ENCODE assay signal across 30 cellular contexts in the genomic region with DNA sequence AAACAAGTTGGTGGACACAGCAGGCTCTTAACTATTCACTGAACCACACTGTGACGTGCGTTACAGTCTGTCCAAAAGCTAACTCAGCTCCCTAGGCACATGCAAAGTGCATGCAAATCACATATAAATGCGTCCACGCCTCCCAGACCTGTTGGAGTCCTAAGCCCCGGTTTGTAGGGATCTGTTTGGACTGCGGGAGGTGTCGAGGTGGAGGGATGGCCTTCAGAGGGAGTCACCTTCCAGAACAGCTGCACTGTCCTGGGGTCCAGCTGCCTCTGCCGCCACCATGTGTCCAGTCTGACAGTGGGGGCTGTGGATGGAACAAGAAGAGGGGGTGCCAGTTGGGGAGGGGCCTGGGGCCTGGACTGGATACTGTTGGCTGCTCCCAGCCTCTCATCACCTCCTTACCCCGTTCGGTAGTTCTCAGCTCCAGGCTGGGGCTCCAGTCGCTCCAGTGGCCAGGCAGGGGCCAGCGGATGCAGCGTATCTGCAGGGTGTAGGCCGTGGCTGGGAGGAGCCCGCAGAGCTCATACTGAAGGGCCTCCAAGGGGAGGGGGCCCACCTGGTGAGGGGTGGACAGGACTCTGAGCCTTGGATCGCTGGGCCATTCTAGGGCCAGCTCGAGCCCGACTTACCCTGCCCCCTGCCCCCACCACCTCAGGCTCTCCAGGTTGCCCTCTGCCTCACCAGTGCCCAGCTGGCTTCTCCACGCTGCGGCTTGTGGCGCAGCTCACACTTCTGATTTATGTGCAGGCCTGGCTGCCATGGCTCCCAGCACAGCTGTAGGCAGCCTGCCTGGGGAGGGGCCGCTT. TPM values are rescaled to one million over a fixed set of nuclear protein-coding genes. Genes with fewer than 3 reads are reported as not detected.
A peak's percentile ranks its signal among the peaks of the same experiment; 100 is the strongest.
DNase-seq lines count a peak whose midpoint lies in the region; ATAC-seq, FAIRE-seq and TF ChIP-seq lines count a peak whose summit lies in the region.
"Had no signal": no experiment of that assay in that cellular context is flagged by ENCODE, and none has a peak within 500 bp of the region (broad histone marks: within the 10 kb centered on the region; RNA-seq: fewer than 3 reads in every experiment).

No MANE protein-coding gene starts in this region.

- no peak for TF ChIP-seq RAD21 in A549 (conservative IDR thresholded peaks at IDR 0.05 in 1 of 2, IDR thresholded peaks at IDR 0.05 in 1 of 2)

- H4K20me1 ChIP-seq in Karpas-422 (ENCODE audit: insufficient read depth, low read depth, low read length): no peaks in the 10 kb centered on the region

- no peaks in the 10 kb centered on the region for H3K36me3 Mint-ChIP-seq in WTC11
- H3K36me3 Mint-ChIP-seq in activated T-helper 2 cell treated with anti-CD3 and anti-CD28 coated beads, Interferon-gamma antibody, Interleukin-2, Interleukin-4, amounts not matched to agents 10 μg/mL and 5 μg/mL and 100 μg/mL, durations not matched to agents 14 hours and 24 hours and 36 hours (ENCODE audit: low read depth): no peaks in the 10 kb centered on the region
- H3K36me3 Mint-ChIP-seq: activated CD4-positive, alpha-beta memory T cell treated with anti-CD3 and anti-CD28 coated beads for 36 hours; activated naive CD8-positive, alpha-beta T cell treated with anti-CD3 and anti-CD28 coated beads for 36 hours had no signal

- H3K27ac ChIP-seq in A549: no peak overlapping the region
- H3K27ac ChIP-seq in Karpas-422 (ENCODE audit: low read length): no peak overlapping the region
- no peak overlapping the region for H3K27ac ChIP-seq in A673 (ENCODE audit: low read depth, low read length, poor library complexity, severe bottlenecking)
- H3K27ac ChIP-seq: heart left ventricle, ovary had no signal

- TF ChIP-seq CTCF in A549 (IDR thresholded peaks at IDR 0.05): no peak
- no peak for TF ChIP-seq CTCF in WTC11 (IDR thresholded peaks at IDR 0.05)
- TF ChIP-seq CTCF in A673 (conservative IDR thresholded peaks at IDR 0.05; ENCODE audit: low read depth, low read length): no peak

- intact Hi-C loops in activated T-helper 2 cell treated with anti-CD3 and anti-CD28 coated beads, Interferon-gamma antibody, Interleukin-2, Interleukin-4, amounts not matched to agents 10 μg/mL and 5 μg/mL and 100 μg/mL, durations not matched to agents 14 hours and 24 hours and 36 hours (cut with micrococcal nuclease): no loop called here
- intact Hi-C loops in A673 (cut with micrococcal nuclease; ENCODE audit: unreplicated experiment): no loop called here

- H3K79me2 ChIP-seq in Karpas-422 (ENCODE audit: low read length): no peaks in the 10 kb centered on the region

- BruUV-seq in A673 (replicated peaks; lab: Mats Ljungman, UMichigan): no TSS peak

- H3K4me1 ChIP-seq in A549 (no peaks in the 10 kb centered on the region), Karpas-422 (ENCODE audit: low read length) (peaks cover 8% of the 10 kb centered on the region), A673 (ENCODE audit: insufficient read depth, low read length, poor library complexity, severe bottlenecking) (no peaks in the 10 kb centered on the region)
- H3K4me1 ChIP-seq: heart left ventricle had no signal

- CTCF ChIA-PET in A549 (lab: Yijun Ruan, JAX): no interaction called here
- CTCF ChIA-PET in WTC11 (lab: Charles Lee): interaction anchor here (1.5 to 1.9 kb wide), 2 partner anchors 22 to 44 kb away, joined by 6 to 9 read pairs; partner anchors contain the start of gene OSCP1
- CTCF ChIA-PET in A673 (lab: Charles Lee): no interaction called here

- H3K27ac Mint-ChIP-seq in WTC11: no peak overlapping the region
- H3K27ac Mint-ChIP-seq in activated T-helper 2 cell treated with anti-CD3 and anti-CD28 coated beads, Interferon-gamma antibody, Interleukin-2, Interleukin-4, amounts not matched to agents 10 μg/mL and 5 μg/mL and 100 μg/mL, durations not matched to agents 14 hours and 24 hours and 36 hours: no peak overlapping the region
- H3K27ac Mint-ChIP-seq: activated CD4-positive, alpha-beta memory T cell treated with anti-CD3 and anti-CD28 coated beads for 36 hours; activated naive CD8-positive, alpha-beta T cell treated with anti-CD3 and anti-CD28 coated beads for 36 hours; activated T-helper 17 cell treated with anti-CD3 and anti-CD28 coated beads, Interleukin-2, amount 50 U/mL, for 72 hours had no signal

- no peak overlapping the region for H2AFZ ChIP-seq in Karpas-422 (ENCODE audit: low read length)

- no peak overlapping the region for H3K9ac ChIP-seq in Karpas-422 (ENCODE audit: low read length)

- H3K4me2 ChIP-seq in A549: no peak overlapping the region
- H3K4me2 ChIP-seq in Karpas-422 (ENCODE audit: low read depth, low read length, poor library complexity, severe bottlenecking): peak overlapping the region; percentile 18

- no peaks in the 10 kb centered on the region; the same call in 1 of the 2 replicates for H3K4me1 Mint-ChIP-seq in WTC11
- H3K4me1 Mint-ChIP-seq in activated T-helper 2 cell treated with anti-CD3 and anti-CD28 coated beads, Interferon-gamma antibody, Interleukin-2, Interleukin-4, amounts not matched to agents 10 μg/mL and 5 μg/mL and 100 μg/mL, durations not matched to agents 14 hours and 24 hours and 36 hours (ENCODE audit: low read depth): peaks cover 5% of the 10 kb centered on the region
- H3K4me1 Mint-ChIP-seq: activated naive CD8-positive, alpha-beta T cell treated with anti-CD3 and anti-CD28 coated beads for 36 hours; activated T-helper 17 cell treated with anti-CD3 and anti-CD28 coated beads, Interleukin-2, amount 50 U/mL, for 72 hours had no signal

- H3K36me3 ChIP-seq in Karpas-422 (ENCODE audit: insufficient read depth, low read length) (no peaks in the 10 kb centered on the region), A673 (ENCODE audit: insufficient read depth, low read length, poor library complexity, severe bottlenecking) (no peaks in the 10 kb centered on the region)
- H3K36me3 ChIP-seq: heart left ventricle, ovary had no signal

- H3K9me3 Mint-ChIP-seq in WTC11: no peaks in the 10 kb centered on the region
- no peaks in the 10 kb centered on the region for H3K9me3 Mint-ChIP-seq in activated T-helper 2 cell treated with anti-CD3 and anti-CD28 coated beads, Interferon-gamma antibody, Interleukin-2, Interleukin-4, amounts not matched to agents 10 μg/mL and 5 μg/mL and 100 μg/mL, durations not matched to agents 14 hours and 24 hours and 36 hours
- H3K9me3 Mint-ChIP-seq: activated CD4-positive, alpha-beta memory T cell treated with anti-CD3 and anti-CD28 coated beads for 36 hours; activated naive CD8-positive, alpha-beta T cell treated with anti-CD3 and anti-CD28 coated beads for 36 hours; activated T-helper 17 cell treated with anti-CD3 and anti-CD28 coated beads, Interleukin-2, amount 50 U/mL, for 72 hours had no signal

- no peak for TF ChIP-seq POLR2A in A549 (IDR thresholded peaks at IDR 0.05; ENCODE audit: low read length)

- H3K4me3 Mint-ChIP-seq in WTC11: no peak overlapping the region
- H3K4me3 Mint-ChIP-seq in activated T-helper 2 cell treated with anti-CD3 and anti-CD28 coated beads, Interferon-gamma antibody, Interleukin-2, Interleukin-4, amounts not matched to agents 10 μg/mL and 5 μg/mL and 100 μg/mL, durations not matched to agents 14 hours and 24 hours and 36 hours (ENCODE audit: low read depth): no peak overlapping the region
- H3K4me3 Mint-ChIP-seq: activated CD4-positive, alpha-beta memory T cell treated with anti-CD3 and anti-CD28 coated beads for 36 hours; activated naive CD8-positive, alpha-beta T cell treated with anti-CD3 and anti-CD28 coated beads for 36 hours; activated T-helper 17 cell treated with anti-CD3 and anti-CD28 coated beads, Interleukin-2, amount 50 U/mL, for 72 hours had no signal

- no peaks in the 10 kb centered on the region for H3K9me2 ChIP-seq in Karpas-422 (replicated peaks; ENCODE audit: insufficient read depth, low read length)

- no peak for TF ChIP-seq EP300 in A549 (IDR thresholded peaks at IDR 0.05)

- DNase-seq in A549 (ENCODE audit: low read depth in 1 of 2, low spot score in 1 of 2): no peak
- peak; percentile 69 for DNase-seq in Karpas-422
- DNase-seq in WTC11 (ENCODE audit: low spot score): no peak
- DNase-seq in myocyte (ENCODE audit: low read depth): peak; percentile 39
- DNase-seq in dermis blood vessel endothelial cell: no peak
- no peak for DNase-seq in activated T-helper 2 cell treated with anti-CD3 and anti-CD28 coated beads, Interferon-gamma antibody, Interleukin-2, Interleukin-4, amounts not matched to agents 10 μg/mL and 5 μg/mL and 100 μg/mL, durations not matched to agents 14 hours and 24 hours and 36 hours (ENCODE audit: low spot score)
- no peak for DNase-seq in A673 (ENCODE audit: low spot score)
- DNase-seq: activated CD4-positive, alpha-beta memory T cell treated with anti-CD3 and anti-CD28 coated beads for 36 hours; activated CD4-positive, CD25-positive, alpha-beta regulatory T cell; activated CD8-positive, alpha-beta memory T cell treated with anti-CD3 and anti-CD28 coated beads, Interleukin-2, amount 50 U/mL, for 48 hours; activated naive CD8-positive, alpha-beta T cell treated with anti-CD3 and anti-CD28 coated beads for 36 hours; C1 segment of cervical spinal cord; central memory CD4-positive, alpha-beta T cell; heart left ventricle; KBM-7; left cardiac atrium; mesenchymal stem cell; MM.1S; NCI-H1436 treated with DMSO at 0.1 percent for 48 hours; NCI-H2171 treated with DMSO at 0.1 percent for 48 hours; NCI-H69; ovary; retina; stimulated activated CD4-positive, alpha-beta T cell treated with anti-CD3 and anti-CD28 coated beads, Interleukin-4, amount 100 ng/mL, for 1 hour; stimulated activated naive CD4-positive, alpha-beta T cell; T1000 had no signal

- H3K9me3 ChIP-seq in A549: no peaks in the 10 kb centered on the region
- no peaks in the 10 kb centered on the region for H3K9me3 ChIP-seq in Karpas-422 (ENCODE audit: low read length)
- H3K9me3 ChIP-seq in A673 (ENCODE audit: low read depth, low read length, poor library complexity, severe bottlenecking): no peaks in the 10 kb centered on the region
- H3K9me3 ChIP-seq: heart left ventricle, ovary had no signal

- H3K27me3 ChIP-seq in Karpas-422 (ENCODE audit: low read length): no peaks in the 10 kb centered on the region
- H3K27me3 ChIP-seq in A673 (replicated peaks; ENCODE audit: insufficient read depth, low read depth, low read length, poor library complexity): no peaks in the 10 kb centered on the region
- H3K27me3 ChIP-seq: ovary had no signal

- no peak overlapping the region for H3K4me3 ChIP-seq in A549
- H3K4me3 ChIP-seq in Karpas-422 (ENCODE audit: low read length): no peak overlapping the region
- no peak overlapping the region for H3K4me3 ChIP-seq in A673 (ENCODE audit: low read depth, low read length, poor library complexity, severe bottlenecking)
- H3K4me3 ChIP-seq: heart left ventricle, ovary had no signal

- peaks cover 44% of the 10 kb centered on the region for H3K27me3 Mint-ChIP-seq in WTC11 (ENCODE audit: low read depth)
- no peaks in the 10 kb centered on the region for H3K27me3 Mint-ChIP-seq in activated T-helper 2 cell treated with anti-CD3 and anti-CD28 coated beads, Interferon-gamma antibody, Interleukin-2, Interleukin-4, amounts not matched to agents 10 μg/mL and 5 μg/mL and 100 μg/mL, durations not matched to agents 14 hours and 24 hours and 36 hours (ENCODE audit: low read depth)
- H3K27me3 Mint-ChIP-seq: activated CD4-positive, alpha-beta memory T cell treated with anti-CD3 and anti-CD28 coated beads for 36 hours; activated naive CD8-positive, alpha-beta T cell treated with anti-CD3 and anti-CD28 coated beads for 36 hours; activated T-helper 17 cell treated with anti-CD3 and anti-CD28 coated beads, Interleukin-2, amount 50 U/mL, for 72 hours had no signal

- POLR2A ChIA-PET in A549 (lab: Yijun Ruan, JAX) (interaction anchor here (0.6 kb wide), 1 partner anchor 130 kb away, joined by 3 read pairs; no protein-coding TSS in a partner anchor), WTC11 (lab: Charles Lee) (interaction anchor here (0.7 kb wide), 1 partner anchor 452 kb away, joined by 3 read pairs; no protein-coding TSS in a partner anchor), A673 (lab: Charles Lee; ENCODE audit: low non-redundant PET) (no interaction called here)

- ATAC-seq in A549 (peak; percentile 39 to 51; a peak in 4 of 6 replicates), WTC11 (peak; percentile 52), GM19035 (IDR thresholded peaks at IDR 0.05; ENCODE audit: unreplicated experiment) (no peak)
- ATAC-seq: activated T-helper 17 cell treated with anti-CD3 and anti-CD28 coated beads, Interleukin-2, amount 50 U/mL, for 72 hours; heart left ventricle; left cardiac atrium; Right ventricle myocardium inferior had no signal

- 74% methylated on average over 14 of the region's 22 CpGs for WGBS in A549 (ENCODE audit: missing lambda C conversion rate)

- no peak for FAIRE-seq in A549 (lab: Jason Lieb, UNC)

RNA-seq across cellular contexts. Expression of gene MRPS15, which starts 7.9 kb away (rescaled TPM):
- 67.5 and 79.7 TPM in 2 replicates for polyA plus RNA-seq in A549 (2011; rRNA removed)
- polyA plus RNA-seq in A549 (2012; cell fraction: cytosol; rRNA removed): 71.1 and 76.6 TPM in 2 replicates
- 33.4 and 36.7 TPM in 2 replicates for polyA plus RNA-seq in A549 (2012; cell fraction: nucleus; rRNA removed)
- 70.5 to 74.7 TPM (median 73.9 TPM) in 3 replicates for polyA plus RNA-seq in A549 (2017; fragmentation: RNase III; extraction: RNeasy Plus Mini Kit Qiagen cat#74134 plus additional on column Dnase treatment)
- 14.9 and 15.4 TPM in 2 replicates for polyA minus RNA-seq in A549 (2011; rRNA and poly(A)+ RNA removed)
- 86.7 and 108 TPM in 2 replicates for total RNA-seq in Karpas-422 (2014; rRNA removed; shearing (Covaris generic); ENCODE audit: low replicate concordance)
- 100.0 to 113 TPM (median 104 TPM) in 3 replicates for total RNA-seq in WTC11 (2021)
- 55.6 and 64.4 TPM in 2 replicates for total RNA-seq in myocyte
- 60.0 TPM for polyA plus RNA-seq in myocyte (2012)
- total RNA-seq in dermis blood vessel endothelial cell: 57.7 and 88.7 TPM in 2 replicates
- 117 and 123 TPM in 2 replicates for total RNA-seq in activated T-helper 2 cell treated with anti-CD3 and anti-CD28 coated beads, Interferon-gamma antibody, Interleukin-2, Interleukin-4, amounts not matched to agents 10 μg/mL and 5 μg/mL and 100 μg/mL, durations not matched to agents 14 hours and 24 hours and 36 hours
- 140 and 144 TPM in 2 replicates for total RNA-seq in A673 (2021)

RNA-seq across cellular contexts. Expression of gene CSF3R, which starts 10.7 kb away (rescaled TPM):
- not detected in 2 replicates for polyA plus RNA-seq in A549 (2011; rRNA removed)
- not detected in 2 replicates for polyA plus RNA-seq in A549 (2012; cell fraction: cytosol; rRNA removed)
- 0.01 TPM in 1 of 2 replicates, not detected in the other for polyA plus RNA-seq in A549 (2012; cell fraction: nucleus; rRNA removed)
- polyA plus RNA-seq in A549 (2017; fragmentation: RNase III; extraction: RNeasy Plus Mini Kit Qiagen cat#74134 plus additional on column Dnase treatment): not detected in 3 replicates
- polyA minus RNA-seq in A549 (2011; rRNA and poly(A)+ RNA removed): 0.05 TPM in 1 of 2 replicates, not detected in the other
- not detected in 2 replicates for total RNA-seq in Karpas-422 (2014; rRNA removed; shearing (Covaris generic); ENCODE audit: low replicate concordance)
- 0.09 to 0.30 TPM (median 0.26 TPM) in 3 replicates for total RNA-seq in WTC11 (2021)
- not detected in 2 replicates for total RNA-seq in myocyte
- polyA plus RNA-seq in myocyte (2012): not detected
- not detected in 2 replicates for total RNA-seq in dermis blood vessel endothelial cell
- 0.11 and 0.62 TPM in 2 replicates for total RNA-seq in activated T-helper 2 cell treated with anti-CD3 and anti-CD28 coated beads, Interferon-gamma antibody, Interleukin-2, Interleukin-4, amounts not matched to agents 10 μg/mL and 5 μg/mL and 100 μg/mL, durations not matched to agents 14 hours and 24 hours and 36 hours
- total RNA-seq in A673 (2021): not detected in 2 replicates
- total RNA-seq: activated CD4-positive, alpha-beta memory T cell treated with anti-CD3 and anti-CD28 coated beads for 36 hours; OCI-LY7 had no signal

RNA-seq across cellular contexts. Expression of gene OSCP1, which starts 21.8 kb away (rescaled TPM):
- polyA plus RNA-seq in A549 (2011; rRNA removed) (6.6 and 6.8 TPM in 2 replicates), A549 (2017; fragmentation: RNase III; extraction: RNeasy Plus Mini Kit Qiagen cat#74134 plus additional on column Dnase treatment) (4.0 to 4.8 TPM (median 4.6 TPM) in 3 replicates)
- 3.3 and 3.4 TPM in 2 replicates for polyA plus RNA-seq in A549 (2012; cell fraction: cytosol; rRNA removed)
- 1.8 and 4.3 TPM in 2 replicates for polyA plus RNA-seq in A549 (2012; cell fraction: nucleus; rRNA removed)
- polyA minus RNA-seq in A549 (2011; rRNA and poly(A)+ RNA removed): 6.7 and 7.8 TPM in 2 replicates
- total RNA-seq in Karpas-422 (2014; rRNA removed; shearing (Covaris generic); ENCODE audit: low replicate concordance): 11.8 and 15.0 TPM in 2 replicates
- total RNA-seq in WTC11 (2021) (1.7 to 2.3 TPM (median 2.0 TPM) in 3 replicates), myocyte (9.4 and 11.4 TPM in 2 replicates), dermis blood vessel endothelial cell (3.5 and 6.5 TPM in 2 replicates), A673 (2021) (5.7 and 10.6 TPM in 2 replicates)
- 9.6 TPM for polyA plus RNA-seq in myocyte (2012)
- total RNA-seq in activated T-helper 2 cell treated with anti-CD3 and anti-CD28 coated beads, Interferon-gamma antibody, Interleukin-2, Interleukin-4, amounts not matched to agents 10 μg/mL and 5 μg/mL and 100 μg/mL, durations not matched to agents 14 hours and 24 hours and 36 hours: 0.59 and 1.2 TPM in 2 replicates

Comparison
In these comparisons a context has a peak if more than half of its experiments do, and no peak if none do; other contexts are left out.
1. DNase-seq: peak in Karpas-422 (single experiment) and myocyte (single experiment); none in A549 (0 of 2), WTC11 (single experiment), dermis blood vessel endothelial cell (single experiment), activated T-helper 2 cell treated with anti-CD3 and anti-CD28 coated beads, Interferon-gamma antibody, Interleukin-2, Interleukin-4, amounts not matched to agents 10 μg/mL and 5 μg/mL and 100 μg/mL, durations not matched to agents 14 hours and 24 hours and 36 hours (single experiment) and A673 (single experiment).